In the genomic region with DNA sequence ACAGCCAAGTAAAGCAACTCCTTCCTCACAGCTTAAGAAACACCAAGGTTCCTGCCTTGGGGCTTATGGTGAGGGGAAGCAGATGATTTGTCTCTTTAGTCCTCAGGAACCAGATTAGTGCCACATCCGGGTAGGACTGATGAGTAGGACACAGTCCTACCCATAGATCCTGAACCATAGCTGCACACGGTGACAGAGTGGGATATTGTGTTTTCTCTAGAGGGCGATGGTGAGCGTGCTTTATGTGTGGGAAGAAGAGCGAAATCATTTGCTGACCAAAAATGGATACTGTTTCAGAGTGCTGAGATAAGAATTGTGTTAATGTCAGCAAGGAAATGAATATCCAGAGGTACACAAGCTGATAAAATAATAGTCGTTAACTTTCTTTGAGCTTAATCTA, we compare ENCODE assay signal across 18 cellular contexts.
DNase-seq lines count a peak whose midpoint lies in the region; ATAC-seq and TF ChIP-seq lines count a peak whose summit lies in the region.
"Had no signal": no experiment of that assay in that cellular context is flagged by ENCODE, and none has a peak within 500 bp of the region (broad histone marks: within the 10 kb centered on the region; RNA-seq: fewer than 3 reads in every experiment).

No MANE protein-coding gene starts in this region.

- no peaks in the 10 kb centered on the region for H3K27me3 ChIP-seq in H7 (ENCODE audit: control insufficient read depth, insufficient read depth, low read length)
- no peaks in the 10 kb centered on the region for H3K27me3 ChIP-seq in OCI-LY1 (ENCODE audit: insufficient read depth, low read length)
- H3K27me3 ChIP-seq in endodermal cell (ENCODE audit: control insufficient read depth, insufficient read depth, low read length, poor library complexity, severe bottlenecking): peaks cover 8% of the 10 kb centered on the region
- H3K27me3 ChIP-seq: gastroesophageal sphincter had no signal

- peak; percentile 63 for TF ChIP-seq CTCF in 22Rv1 (IDR thresholded peaks at IDR 0.05)
- TF ChIP-seq CTCF in OCI-LY1 (IDR thresholded peaks at IDR 0.05; ENCODE audit: low read length): peak; percentile 21; the same call in 1 of the 2 replicates
- TF ChIP-seq CTCF in endodermal cell (conservative IDR thresholded peaks at IDR 0.05): peak; percentile 63

- no peaks in the 10 kb centered on the region for H3K79me2 ChIP-seq in OCI-LY1 (ENCODE audit: insufficient read depth, low read length)

- no peaks in the 10 kb centered on the region for H3K9me3 ChIP-seq in OCI-LY1 (ENCODE audit: low read length)
- H3K9me3 ChIP-seq in endodermal cell (ENCODE audit: control insufficient read depth, low read length): peaks cover 7% of the 10 kb centered on the region
- H3K9me3 ChIP-seq: lower lobe of right lung had no signal

- H3K36me3 Mint-ChIP-seq in endodermal cell (ENCODE audit: low read depth): peaks cover 3% of the 10 kb centered on the region
- no peaks in the 10 kb centered on the region for H3K36me3 Mint-ChIP-seq in activated T-cell treated with anti-CD3 and anti-CD28 coated beads, Interleukin-2, amount 50 U/mL, for 4 hours (ENCODE audit: insufficient read depth)

- ATAC-seq in HG02840 (IDR thresholded peaks at IDR 0.05; ENCODE audit: low FRiP score, unreplicated experiment) (no peak), GM21576 (IDR thresholded peaks at IDR 0.05; ENCODE audit: unreplicated experiment) (no peak)
- ATAC-seq in activated T-cell treated with anti-CD3 and anti-CD28 coated beads, Interleukin-2, amount 50 U/mL, for 4 hours: no peak
- ATAC-seq: gastroesophageal sphincter; lower lobe of right lung; naive thymus-derived CD8-positive, alpha-beta T cell had no signal

- no peak overlapping the region for H3K27ac Mint-ChIP-seq in endodermal cell
- H3K27ac Mint-ChIP-seq: activated naive CD4-positive, alpha-beta T cell treated with anti-CD3 and anti-CD28 coated beads, Interleukin-2, amount 50 U/mL, for 24 hours; naive thymus-derived CD8-positive, alpha-beta T cell; progenitor cell of endocrine pancreas had no signal

- no peaks in the 10 kb centered on the region for H3F3A ChIP-seq in OCI-LY1 (ENCODE audit: insufficient read depth, low read length)

- H3K9ac ChIP-seq in OCI-LY1 (ENCODE audit: low read length) (no peak overlapping the region), endodermal cell (ENCODE audit: extremely low read depth, low read length, poor library complexity, severe bottlenecking) (no peak overlapping the region)

- H3K4me3 ChIP-seq in H7 (ENCODE audit: insufficient read depth, low read depth, low read length): no peak overlapping the region
- no peak overlapping the region for H3K4me3 ChIP-seq in OCI-LY1 (ENCODE audit: low read depth, low read length, poor library complexity, severe bottlenecking)
- H3K4me3 ChIP-seq in endodermal cell (ENCODE audit: low read length): no peak overlapping the region
- H3K4me3 ChIP-seq: gastroesophageal sphincter, lower lobe of right lung had no signal

- peak; percentile 27 for DNase-seq in H7
- DNase-seq in endodermal cell: no peak
- no peak for DNase-seq in activated T-cell treated with anti-CD3 and anti-CD28 coated beads, Interleukin-2, amount 50 U/mL, for 4 hours
- DNase-seq in nucleus accumbens (lab: John Stamatoyannopoulos, UW): no peak
- DNase-seq: activated CD4-positive, alpha-beta T cell treated with anti-CD3 and anti-CD28 coated beads, Interleukin-2, amount 50 U/mL, for 48 hours; KG1; lower lobe of right lung; naive thymus-derived CD8-positive, alpha-beta T cell; NCI-H187 treated with DMSO at 0.1 percent for 48 hours; NCI-H510A treated with DMSO at 0.1 percent for 48 hours had no signal

- H3K36me3 ChIP-seq in H7 (replicated peaks; ENCODE audit: control insufficient read depth, insufficient read depth, low read length) (no peaks in the 10 kb centered on the region), OCI-LY1 (ENCODE audit: insufficient read depth, low read length) (no peaks in the 10 kb centered on the region), endodermal cell (ENCODE audit: control insufficient read depth, insufficient read depth, low read length) (no peaks in the 10 kb centered on the region)
- H3K36me3 ChIP-seq: gastroesophageal sphincter, lower lobe of right lung had no signal

- no peak overlapping the region for H2AFZ ChIP-seq in OCI-LY1 (ENCODE audit: low read length)

- no peak overlapping the region for H3K27ac ChIP-seq in 22Rv1
- H3K27ac ChIP-seq in OCI-LY1 (ENCODE audit: low read depth, low read length, poor library complexity, severe bottlenecking): no peak overlapping the region
- no peak overlapping the region for H3K27ac ChIP-seq in endodermal cell (ENCODE audit: low read depth, low read length)
- H3K27ac ChIP-seq: epithelial cell of prostate, gastroesophageal sphincter, lower lobe of right lung had no signal

- peaks cover 30% of the 10 kb centered on the region for H3K9me3 Mint-ChIP-seq in endodermal cell
- peaks cover 17% of the 10 kb centered on the region for H3K9me3 Mint-ChIP-seq in activated T-cell treated with anti-CD3 and anti-CD28 coated beads, Interleukin-2, amount 50 U/mL, for 4 hours

- no peak overlapping the region for H3K4me2 ChIP-seq in OCI-LY1 (ENCODE audit: low read length)

- H3K4me1 ChIP-seq in OCI-LY1 (ENCODE audit: insufficient read depth, low read length, severe bottlenecking) (no peaks in the 10 kb centered on the region), endodermal cell (ENCODE audit: control insufficient read depth, insufficient read depth, low read length) (peaks cover 6% of the 10 kb centered on the region)
- H3K4me1 ChIP-seq: lower lobe of right lung had no signal

- 93 to 94% methylated on average over 3 to 6 of the region's 6 CpGs for WGBS in endodermal cell (ENCODE audit: insufficient coverage in 1 of 2, insufficient read length in 1 of 2), 2 experiments

- peaks cover 5% of the 10 kb centered on the region for H3K27me3 Mint-ChIP-seq in endodermal cell (ENCODE audit: insufficient read depth)
- no peaks in the 10 kb centered on the region for H3K27me3 Mint-ChIP-seq in activated T-cell treated with anti-CD3 and anti-CD28 coated beads, Interleukin-2, amount 50 U/mL, for 4 hours (ENCODE audit: low read depth)
- H3K27me3 Mint-ChIP-seq: activated naive CD4-positive, alpha-beta T cell treated with anti-CD3 and anti-CD28 coated beads, Interleukin-2, amount 50 U/mL, for 24 hours; naive thymus-derived CD8-positive, alpha-beta T cell; progenitor cell of endocrine pancreas had no signal

- no peaks in the 10 kb centered on the region for H4K20me1 ChIP-seq in OCI-LY1 (ENCODE audit: insufficient read depth, low read length)

- no peaks in the 10 kb centered on the region for H3K9me2 ChIP-seq in OCI-LY1 (ENCODE audit: low read depth, low read length)

- peaks cover 16% of the 10 kb centered on the region for H3K4me1 Mint-ChIP-seq in endodermal cell
- H3K4me1 Mint-ChIP-seq in activated T-cell treated with anti-CD3 and anti-CD28 coated beads, Interleukin-2, amount 50 U/mL, for 4 hours (ENCODE audit: low read depth): no peaks in the 10 kb centered on the region
- H3K4me1 Mint-ChIP-seq: activated naive CD4-positive, alpha-beta T cell treated with anti-CD3 and anti-CD28 coated beads, Interleukin-2, amount 50 U/mL, for 24 hours; naive thymus-derived CD8-positive, alpha-beta T cell had no signal

- no peak overlapping the region for H3K4me3 Mint-ChIP-seq in endodermal cell
- H3K4me3 Mint-ChIP-seq in activated T-cell treated with anti-CD3 and anti-CD28 coated beads, Interleukin-2, amount 50 U/mL, for 4 hours: no peak overlapping the region
- H3K4me3 Mint-ChIP-seq: activated naive CD4-positive, alpha-beta T cell treated with anti-CD3 and anti-CD28 coated beads, Interleukin-2, amount 50 U/mL, for 24 hours; naive thymus-derived CD8-positive, alpha-beta T cell had no signal
